ENCODE assay signal across 8 cellular contexts in the genomic region with DNA sequence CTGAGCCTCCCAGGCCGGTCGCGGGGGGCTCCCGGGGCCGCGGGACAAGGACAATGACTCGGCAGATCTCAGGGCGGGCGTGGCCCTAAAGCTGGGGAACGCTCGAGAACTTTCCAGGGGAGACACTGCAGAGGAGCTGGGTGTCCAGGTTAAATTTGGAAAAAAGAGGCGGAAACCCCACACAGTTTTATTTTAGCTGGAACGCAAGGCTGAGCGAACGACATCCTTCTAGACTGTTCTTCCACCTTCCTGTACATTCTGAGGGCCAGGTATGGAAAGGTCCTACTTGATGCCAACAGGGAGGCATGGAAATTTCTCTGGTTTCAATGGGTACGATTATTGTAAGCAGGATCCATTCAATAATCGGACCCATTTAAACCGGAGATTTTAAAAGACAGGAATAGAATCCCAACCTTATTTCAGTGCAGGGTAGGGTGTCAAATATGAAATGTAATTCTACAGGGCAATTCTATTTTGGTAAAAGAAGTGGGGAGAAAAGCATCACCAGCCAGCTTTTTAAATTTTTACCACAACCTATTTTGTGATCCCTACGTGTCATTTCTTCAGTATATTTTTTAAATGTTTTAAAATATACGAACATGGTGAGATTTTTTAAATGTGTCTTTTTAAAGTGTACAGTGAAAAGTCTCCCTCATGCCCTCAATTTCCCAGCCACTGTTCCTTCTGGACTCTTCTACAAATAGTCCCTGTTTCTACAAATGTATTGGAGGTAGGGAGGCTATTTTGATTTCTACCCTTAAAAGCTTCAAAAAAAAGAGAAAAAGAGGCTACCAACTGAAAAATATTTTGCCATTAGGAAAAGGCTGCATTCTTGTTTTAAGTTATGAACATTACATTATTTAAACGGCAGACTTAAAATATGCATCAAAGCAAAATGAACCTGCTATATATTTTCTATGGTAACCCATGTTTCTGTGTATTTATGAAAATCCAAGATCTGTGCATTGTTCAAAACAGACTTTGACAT. TPM values are rescaled to one million over a fixed set of nuclear protein-coding genes. Genes with fewer than 3 reads are reported as not detected.
DNase-seq lines count a peak whose midpoint lies in the region; ATAC-seq and TF ChIP-seq lines count a peak whose summit lies in the region.

No MANE protein-coding gene starts in this region.

- H3K18ac ChIP-seq in neuronal stem cell (ENCODE audit: low read length) = peak overlapping the region; percentile 95

- peak overlapping the region; percentile 100 for H2AFZ ChIP-seq in neuronal stem cell (ENCODE audit: low read length)

- peak overlapping the region; percentile 99 for H3K27ac Mint-ChIP-seq in CD4-positive, alpha-beta T cell
- H3K27ac Mint-ChIP-seq in T-helper 17 cell = peak overlapping the region; percentile 99

- H3K4ac ChIP-seq in neuronal stem cell (ENCODE audit: low read length) = no peak overlapping the region

- peaks cover 20% of the 10 kb centered on the region for H3K4me1 ChIP-seq in HEK293 (ENCODE audit: control insufficient read depth, insufficient read depth, low read length)
- peaks cover 21 to 30% of the 10 kb centered on the region in 2 donors for H3K4me1 ChIP-seq in neuronal stem cell (ENCODE audit: control insufficient read depth in 2 of 2, insufficient read depth in 1 of 2, low read depth in 1 of 2, low read length in 2 of 2)

- WGBS in neuronal stem cell (ENCODE audit: extremely low coverage in 2 of 2, insufficient read length in 2 of 2, insufficient replicate concordance in 1 of 2), 2 donors = no CpG with 5 or more reads among the region's 21 CpGs

- no peak for ATAC-seq in CD4-positive, alpha-beta T cell (ENCODE audit: poor library complexity)
- ATAC-seq in T-helper 17 cell (no peak), HG03469 (IDR thresholded peaks at IDR 0.05; ENCODE audit: unreplicated experiment) (no peak)

- peaks cover 46% of the 10 kb centered on the region for H3K36me3 Mint-ChIP-seq in CD4-positive, alpha-beta T cell (ENCODE audit: low read depth)
- H3K36me3 Mint-ChIP-seq in T-helper 17 cell (ENCODE audit: low read depth) = peaks cover 25% of the 10 kb centered on the region

- H3K9me3 ChIP-seq in CD4-positive, alpha-beta T cell (ENCODE audit: control insufficient read depth, low read length) = no peaks in the 10 kb centered on the region
- H3K9me3 ChIP-seq in HEK293 (ENCODE audit: control insufficient read depth, insufficient read depth, low read depth, low read length) = no peaks in the 10 kb centered on the region
- H3K9me3 ChIP-seq in T-helper 17 cell (ENCODE audit: control insufficient read depth, low read length, poor library complexity, severe bottlenecking) = no peaks in the 10 kb centered on the region
- no peaks in the 10 kb centered on the region for H3K9me3 ChIP-seq in neuronal stem cell (replicated peaks in 1 of 2; ENCODE audit: control insufficient read depth in 2 of 2, insufficient read depth in 1 of 2, low read depth in 1 of 2, low read length in 2 of 2)

- CTCF ChIA-PET in CD4-positive, alpha-beta T cell (lab: Charles Lee) = interaction anchor here (1.6 to 8.5 kb wide), 3 partner anchors 9 to 24 kb away, joined by 3 to 120 read pairs (median 65); no protein-coding TSS in a partner anchor
- CTCF ChIA-PET in HEK293 (lab: Yijun Ruan, JAX) = interaction anchor here (0.5 to 1.6 kb wide), 6 partner anchors 9 to 752 kb away, joined by 3 to 8 read pairs (median 5); no protein-coding TSS in a partner anchor

- peak overlapping the region; percentile 3 for H2AK5ac ChIP-seq in neuronal stem cell (ENCODE audit: low read depth, low read length)

- H3K4me3 ChIP-seq in HEK293 (ENCODE audit: low read depth, low read length) (peak overlapping the region; percentile 98), fibroblast of the aortic adventitia (ENCODE audit: low read depth, low read length) (peak overlapping the region; percentile 98), neuronal stem cell (ENCODE audit: low read length in 2 of 2) (peak overlapping the region; percentile 99)

- H2BK15ac ChIP-seq in neuronal stem cell (ENCODE audit: low read length) = peak overlapping the region; percentile 37

- H3K27me3 ChIP-seq in CD4-positive, alpha-beta T cell (ENCODE audit: control insufficient read depth, insufficient read depth, low read length) = no peaks in the 10 kb centered on the region
- H3K27me3 ChIP-seq in neuronal stem cell (ENCODE audit: control insufficient read depth in 3 of 3, insufficient read depth in 3 of 3, low read depth in 1 of 3, low read length in 3 of 3) = no peaks in the 10 kb centered on the region

- peak overlapping the region; percentile 99 for H2BK5ac ChIP-seq in neuronal stem cell (ENCODE audit: low read length)

- H3K79me1 ChIP-seq in neuronal stem cell (ENCODE audit: low read depth, low read length) = peaks cover 7% of the 10 kb centered on the region

- DNase-seq in CD4-positive, alpha-beta T cell = peak in 4 of 10 experiments; percentile 14 to 49 (median 34)
- DNase-seq in T-helper 17 cell (no peak), fibroblast of the aortic adventitia (ENCODE audit: low read depth) (peak; percentile 53), neuronal stem cell (ENCODE audit: low spot score) (no peak), NCI-H2227 (lab: John Stamatoyannopoulos, UW; ENCODE audit: unreplicated experiment) (no peak), NCI-H1092 (lab: John Stamatoyannopoulos, UW) (no peak)

- POLR2A ChIA-PET in CD4-positive, alpha-beta T cell (lab: Charles Lee) = interaction anchor here (0.6 to 12.5 kb wide), 7 partner anchors 8 to 149 kb away, joined by 3 to 538 read pairs (median 8); a partner anchor contains a TSS
- POLR2A ChIA-PET in HEK293 (lab: Yijun Ruan, JAX) = interaction anchor here (0.5 to 3.3 kb wide), 8 partner anchors 10 to 1464 kb away, joined by 3 to 109 read pairs (median 8); no protein-coding TSS in a partner anchor

- no peak overlapping the region for H4K91ac ChIP-seq in neuronal stem cell (ENCODE audit: low read depth, low read length, poor library complexity)

- no peak overlapping the region for H4K8ac ChIP-seq in neuronal stem cell (ENCODE audit: low read depth, low read length)

- H3K4me2 ChIP-seq in neuronal stem cell (ENCODE audit: insufficient read depth, low read length, poor library complexity, severe bottlenecking) = peak overlapping the region; percentile 70

- peak overlapping the region; percentile 88 for H3K9ac ChIP-seq in neuronal stem cell (ENCODE audit: low read depth, low read length, poor library complexity)

- peak overlapping the region; percentile 99 for H3K27ac ChIP-seq in CD4-positive, alpha-beta T cell (ENCODE audit: low read depth, low read length)
- H3K27ac ChIP-seq in HEK293 (ENCODE audit: extremely low read depth, low read depth, low read length) = peak overlapping the region; percentile 99; the same call in 1 of the 2 replicates
- H3K27ac ChIP-seq in neuronal stem cell (replicated peaks; ENCODE audit: low read length) = peak overlapping the region; percentile 49

- intact Hi-C loops in CD4-positive, alpha-beta T cell (cut with DNase I, micrococcal nuclease) = loop anchor here (2.0 kb wide), 1 partner anchor 77 kb away; a partner anchor contains a TSS

- no peak for TF ChIP-seq CTCF in CD4-positive, alpha-beta T cell (IDR thresholded peaks at IDR 0.05)
- TF ChIP-seq CTCF in HEK293 (tag by site-specific recombination; IDR thresholded peaks at IDR 0.05) (no peak), fibroblast of the aortic adventitia (IDR thresholded peaks at IDR 0.05; ENCODE audit: insufficient read depth, low read length) (no peak)

- H2BK120ac ChIP-seq in neuronal stem cell (ENCODE audit: low read depth, low read length) = peak overlapping the region; percentile 88

- H2BK12ac ChIP-seq in neuronal stem cell (ENCODE audit: low read length) = no peak overlapping the region

- peak overlapping the region; percentile 86 for H3K4me3 Mint-ChIP-seq in CD4-positive, alpha-beta T cell
- peak overlapping the region; percentile 92 for H3K4me3 Mint-ChIP-seq in T-helper 17 cell

- peaks cover 7 to 33% of the 10 kb centered on the region in 2 experiments for H3K36me3 ChIP-seq in HEK293 (ENCODE audit: control insufficient read depth in 2 of 2, insufficient read depth in 1 of 2, low read length in 2 of 2)
- H3K36me3 ChIP-seq in neuronal stem cell (replicated peaks in 1 of 2; ENCODE audit: control insufficient read depth in 2 of 2, insufficient read depth in 2 of 2, low read length in 2 of 2) = peaks cover 18 to 32% of the 10 kb centered on the region in 2 donors

- H3K27me3 Mint-ChIP-seq in CD4-positive, alpha-beta T cell = peaks cover 11% of the 10 kb centered on the region
- H3K27me3 Mint-ChIP-seq in T-helper 17 cell = peaks cover 6% of the 10 kb centered on the region

- no peak overlapping the region for H3K23ac ChIP-seq in neuronal stem cell (ENCODE audit: low read depth, low read length, poor library complexity)

- no peak overlapping the region for H3K14ac ChIP-seq in neuronal stem cell (ENCODE audit: low read length)

- peaks cover 81% of the 10 kb centered on the region for H3K4me1 Mint-ChIP-seq in CD4-positive, alpha-beta T cell (ENCODE audit: low read depth)
- peaks cover 73% of the 10 kb centered on the region for H3K4me1 Mint-ChIP-seq in T-helper 17 cell

- peaks cover 3% of the 10 kb centered on the region for H3K9me3 Mint-ChIP-seq in CD4-positive, alpha-beta T cell

TF ChIP-seq in HEK293, 187 proteins besides CTCF, POLR2A, EP300 and RAD21 (continues in another document):
- no peak for TF ChIP-seq ZNF544 (tag by site-specific recombination; IDR thresholded peaks at IDR 0.05)

RNA-seq across cellular contexts. Expression of a gene that starts 1.1 kb away (rescaled TPM):
- 1,000 to 10,000 TPM; 1,389 to 1,410 TPM for total RNA-seq in CD4-positive, alpha-beta T cell
- total RNA-seq in T-helper 17 cell = 1,000 to 10,000 TPM; 1,335 to 1,398 TPM
- total RNA-seq in fibroblast of the aortic adventitia (ENCODE audit: low replicate concordance) = 501 and 1,400 TPM in 2 replicates
- polyA plus RNA-seq in neuronal stem cell (2013, experiment 1 of 2) = 841 TPM
- 847 TPM for polyA plus RNA-seq in neuronal stem cell (2013, experiment 2 of 2)

RNA-seq across cellular contexts. Expression of a gene that starts 51.9 kb away (rescaled TPM):
- 1 to 10 TPM; 2.3 to 3.7 TPM for total RNA-seq in CD4-positive, alpha-beta T cell
- total RNA-seq in T-helper 17 cell (1 to 10 TPM; 1.3 to 1.7 TPM), fibroblast of the aortic adventitia (ENCODE audit: low replicate concordance) (3.4 and 11.3 TPM in 2 replicates)
- 15.5 TPM for polyA plus RNA-seq in neuronal stem cell (2013, experiment 1 of 2)
- polyA plus RNA-seq in neuronal stem cell (2013, experiment 2 of 2) = 15.7 TPM

Comparison
In these comparisons a context has a peak if more than half of its experiments do, and no peak if none do; other contexts are left out.
1. H3K27ac ChIP-seq: peak in every context shown above with its lines; median percentile 99 in CD4-positive, alpha-beta T cell; 99 in HEK293; 49 in neuronal stem cell.